ENCODE assay signal across 1 cellular context in genomic region chr11:116829525-116830183, GRCh38.
TF ChIP-seq lines count a peak whose summit lies in the region.

Gene APOC3, plus strand, starts transcription at chr11:116829907. Its CDS starts 676 bp downstream, at chr11:116830583.

TF ChIP-seq in HepG2, 621 proteins besides CTCF, POLR2A, EP300 and RAD21 (continued from another document and continues in another):
- peak; percentile 97 for TF ChIP-seq HNF4A (CRISPR knock-in tag; IDR thresholded peaks at IDR 0.05)
- TF ChIP-seq ZEB1 (IDR thresholded peaks at IDR 0.05; ENCODE audit: insufficient replicate concordance, low read depth): no peak
- TF ChIP-seq, protein P1, sequence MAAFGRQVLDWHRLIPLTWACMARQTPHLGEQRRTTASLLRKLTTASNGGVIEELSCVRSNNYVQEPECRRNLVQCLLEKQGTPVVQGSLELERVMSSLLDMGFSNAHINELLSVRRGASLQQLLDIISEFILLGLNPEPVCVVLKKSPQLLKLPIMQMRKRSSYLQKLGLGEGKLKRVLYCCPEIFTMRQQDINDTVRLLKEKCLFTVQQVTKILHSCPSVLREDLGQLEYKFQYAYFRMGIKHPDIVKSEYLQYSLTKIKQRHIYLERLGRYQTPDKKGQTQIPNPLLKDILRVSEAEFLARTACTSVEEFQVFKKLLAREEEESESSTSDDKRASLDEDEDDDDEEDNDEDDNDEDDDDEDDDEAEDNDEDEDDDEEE (CRISPR knock-in tag; IDR thresholded peaks at IDR 0.05): 0 out of 2 replicates have a peak, but pooled peaks have one; percentile 17
- TF ChIP-seq SP4 (CRISPR knock-in tag; IDR thresholded peaks at IDR 0.05): peak; percentile 69
- TF ChIP-seq SP2 (CRISPR knock-in tag; IDR thresholded peaks at IDR 0.05): no peak
- TF ChIP-seq, protein P2, sequence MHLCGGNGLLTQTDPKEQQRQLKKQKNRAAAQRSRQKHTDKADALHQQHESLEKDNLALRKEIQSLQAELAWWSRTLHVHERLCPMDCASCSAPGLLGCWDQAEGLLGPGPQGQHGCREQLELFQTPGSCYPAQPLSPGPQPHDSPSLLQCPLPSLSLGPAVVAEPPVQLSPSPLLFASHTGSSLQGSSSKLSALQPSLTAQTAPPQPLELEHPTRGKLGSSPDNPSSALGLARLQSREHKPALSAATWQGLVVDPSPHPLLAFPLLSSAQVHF (CRISPR knock-in tag; IDR thresholded peaks at IDR 0.05): no peak
- TF ChIP-seq NFIC (IDR thresholded peaks at IDR 0.05; ENCODE audit: low read length): no peak
- peak; percentile 89 for TF ChIP-seq PHF21A (CRISPR knock-in tag; IDR thresholded peaks at IDR 0.05)
- TF ChIP-seq ZBTB20 (CRISPR knock-in tag; IDR thresholded peaks at IDR 0.05; ENCODE audit: borderline replicate concordance, low read depth): peak; percentile 73; the same call in 1 of the 2 replicates
- no peak for TF ChIP-seq SRF (IDR thresholded peaks at IDR 0.05; ENCODE audit: low read depth, low read length)
- TF ChIP-seq, protein P3, sequence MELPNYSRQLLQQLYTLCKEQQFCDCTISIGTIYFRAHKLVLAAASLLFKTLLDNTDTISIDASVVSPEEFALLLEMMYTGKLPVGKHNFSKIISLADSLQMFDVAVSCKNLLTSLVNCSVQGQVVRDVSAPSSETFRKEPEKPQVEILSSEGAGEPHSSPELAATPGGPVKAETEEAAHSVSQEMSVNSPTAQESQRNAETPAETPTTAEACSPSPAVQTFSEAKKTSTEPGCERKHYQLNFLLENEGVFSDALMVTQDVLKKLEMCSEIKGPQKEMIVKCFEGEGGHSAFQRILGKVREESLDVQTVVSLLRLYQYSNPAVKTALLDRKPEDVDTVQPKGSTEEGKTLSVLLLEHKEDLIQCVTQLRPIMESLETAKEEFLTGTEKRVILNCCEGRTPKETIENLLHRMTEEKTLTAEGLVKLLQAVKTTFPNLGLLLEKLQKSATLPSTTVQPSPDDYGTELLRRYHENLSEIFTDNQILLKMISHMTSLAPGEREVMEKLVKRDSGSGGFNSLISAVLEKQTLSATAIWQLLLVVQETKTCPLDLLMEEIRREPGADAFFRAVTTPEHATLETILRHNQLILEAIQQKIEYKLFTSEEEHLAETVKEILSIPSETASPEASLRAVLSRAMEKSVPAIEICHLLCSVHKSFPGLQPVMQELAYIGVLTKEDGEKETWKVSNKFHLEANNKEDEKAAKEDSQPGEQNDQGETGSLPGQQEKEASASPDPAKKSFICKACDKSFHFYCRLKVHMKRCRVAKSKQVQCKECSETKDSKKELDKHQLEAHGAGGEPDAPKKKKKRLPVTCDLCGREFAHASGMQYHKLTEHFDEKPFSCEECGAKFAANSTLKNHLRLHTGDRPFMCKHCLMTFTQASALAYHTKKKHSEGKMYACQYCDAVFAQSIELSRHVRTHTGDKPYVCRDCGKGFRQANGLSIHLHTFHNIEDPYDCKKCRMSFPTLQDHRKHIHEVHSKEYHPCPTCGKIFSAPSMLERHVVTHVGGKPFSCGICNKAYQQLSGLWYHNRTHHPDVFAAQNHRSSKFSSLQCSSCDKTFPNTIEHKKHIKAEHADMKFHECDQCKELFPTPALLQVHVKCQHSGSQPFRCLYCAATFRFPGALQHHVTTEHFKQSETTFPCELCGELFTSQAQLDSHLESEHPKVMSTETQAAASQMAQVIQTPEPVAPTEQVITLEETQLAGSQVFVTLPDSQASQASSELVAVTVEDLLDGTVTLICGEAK (IDR thresholded peaks at IDR 0.05): no peak
- TF ChIP-seq, protein P3 (CRISPR knock-in tag; IDR thresholded peaks at IDR 0.05): no peak; the same call in none of the 2 replicates
- no peak; the same call in 1 of the 2 replicates for TF ChIP-seq ZNF12 (CRISPR knock-in tag; IDR thresholded peaks at IDR 0.05)
- TF ChIP-seq ZNF709 (CRISPR knock-in tag; IDR thresholded peaks at IDR 0.05): peak; percentile 17; the same call in 1 of the 2 replicates
- TF ChIP-seq ZC3H4 (CRISPR knock-in tag; IDR thresholded peaks at IDR 0.05; ENCODE audit: borderline replicate concordance): peak; percentile 94
- peak; percentile 81 for TF ChIP-seq ZNF317 (CRISPR knock-in tag; IDR thresholded peaks at IDR 0.05)
- TF ChIP-seq ZNF768 (CRISPR knock-in tag; IDR thresholded peaks at IDR 0.05): no peak
- peak; percentile 59 for TF ChIP-seq ASH2L (IDR thresholded peaks at IDR 0.05; ENCODE audit: insufficient read length, low read depth, low read length)
- peak; percentile 64; the same call in 1 of the 2 replicates for TF ChIP-seq THRA (CRISPR knock-in tag; IDR thresholded peaks at IDR 0.05; ENCODE audit: borderline replicate concordance)
- 0 out of 2 replicates have a peak, but pooled peaks have one; percentile 16 for TF ChIP-seq ZNF652 (CRISPR knock-in tag; IDR thresholded peaks at IDR 0.05; ENCODE audit: borderline replicate concordance, low read depth)
- TF ChIP-seq, protein P4, sequence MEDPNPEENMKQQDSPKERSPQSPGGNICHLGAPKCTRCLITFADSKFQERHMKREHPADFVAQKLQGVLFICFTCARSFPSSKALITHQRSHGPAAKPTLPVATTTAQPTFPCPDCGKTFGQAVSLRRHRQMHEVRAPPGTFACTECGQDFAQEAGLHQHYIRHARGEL (CRISPR knock-in tag; IDR thresholded peaks at IDR 0.05): 0 out of 2 replicates have a peak, but pooled peaks have one; percentile 63
- TF ChIP-seq GATA4 (IDR thresholded peaks at IDR 0.05; ENCODE audit: borderline replicate concordance, low read depth): peak; percentile 78; the same call in 1 of the 2 replicates
- TF ChIP-seq MEIS1 (CRISPR knock-in tag; IDR thresholded peaks at IDR 0.05; ENCODE audit: borderline replicate concordance): peak; percentile 22; the same call in 1 of the 2 replicates
- TF ChIP-seq, protein P5, sequence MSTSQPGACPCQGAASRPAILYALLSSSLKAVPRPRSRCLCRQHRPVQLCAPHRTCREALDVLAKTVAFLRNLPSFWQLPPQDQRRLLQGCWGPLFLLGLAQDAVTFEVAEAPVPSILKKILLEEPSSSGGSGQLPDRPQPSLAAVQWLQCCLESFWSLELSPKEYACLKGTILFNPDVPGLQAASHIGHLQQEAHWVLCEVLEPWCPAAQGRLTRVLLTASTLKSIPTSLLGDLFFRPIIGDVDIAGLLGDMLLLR (CRISPR knock-in tag; IDR thresholded peaks at IDR 0.05): peak; percentile 58; the same call in 1 of the 2 replicates
- no peak for TF ChIP-seq CENPBD1 (CRISPR knock-in tag; IDR thresholded peaks at IDR 0.05; ENCODE audit: borderline replicate concordance, low read depth)
- peak; percentile 62; the same call in 1 of the 2 replicates for TF ChIP-seq SPEN (CRISPR knock-in tag; IDR thresholded peaks at IDR 0.05; ENCODE audit: low read depth)
- no peak for TF ChIP-seq ZC3H13 (CRISPR knock-in tag; IDR thresholded peaks at IDR 0.05)
- peak; percentile 40; the same call in 1 of the 2 replicates for TF ChIP-seq HMG20B (CRISPR knock-in tag; conservative IDR thresholded peaks at IDR 0.05)
- TF ChIP-seq KMT2B (CRISPR knock-in tag; IDR thresholded peaks at IDR 0.05): peak; percentile 40; the same call in 1 of the 2 replicates
- TF ChIP-seq TCF7L2 (IDR thresholded peaks at IDR 0.05; ENCODE audit: low read depth, low read length): no peak
- no peak for TF ChIP-seq HBP1 (CRISPR knock-in tag; IDR thresholded peaks at IDR 0.05; ENCODE audit: low read depth)
- no peak for TF ChIP-seq ZNF766 (CRISPR knock-in tag; IDR thresholded peaks at IDR 0.05; ENCODE audit: borderline replicate concordance)
- peak; percentile 68; the same call in 1 of the 2 replicates for TF ChIP-seq HES4 (CRISPR knock-in tag; IDR thresholded peaks at IDR 0.05; ENCODE audit: borderline replicate concordance)
- TF ChIP-seq TFE3 (CRISPR knock-in tag; IDR thresholded peaks at IDR 0.05): 0 out of 2 replicates have a peak, but pooled peaks have one; percentile 15
- no peak for TF ChIP-seq AHR (CRISPR knock-in tag; IDR thresholded peaks at IDR 0.05)
- TF ChIP-seq ZNF512 (CRISPR knock-in tag; IDR thresholded peaks at IDR 0.05): peak; percentile 33; the same call in 1 of the 2 replicates
- peak; percentile 35 for TF ChIP-seq HNRNPH1 (optimal IDR thresholded peaks at IDR 0.05; ENCODE audit: low read depth, low read length)
- TF ChIP-seq MED8 (CRISPR knock-in tag; IDR thresholded peaks at IDR 0.05; ENCODE audit: insufficient replicate concordance): peak; percentile 90
- peak; percentile 58; the same call in 1 of the 2 replicates for TF ChIP-seq SRY (CRISPR knock-in tag; IDR thresholded peaks at IDR 0.05)
- TF ChIP-seq, protein P6, sequence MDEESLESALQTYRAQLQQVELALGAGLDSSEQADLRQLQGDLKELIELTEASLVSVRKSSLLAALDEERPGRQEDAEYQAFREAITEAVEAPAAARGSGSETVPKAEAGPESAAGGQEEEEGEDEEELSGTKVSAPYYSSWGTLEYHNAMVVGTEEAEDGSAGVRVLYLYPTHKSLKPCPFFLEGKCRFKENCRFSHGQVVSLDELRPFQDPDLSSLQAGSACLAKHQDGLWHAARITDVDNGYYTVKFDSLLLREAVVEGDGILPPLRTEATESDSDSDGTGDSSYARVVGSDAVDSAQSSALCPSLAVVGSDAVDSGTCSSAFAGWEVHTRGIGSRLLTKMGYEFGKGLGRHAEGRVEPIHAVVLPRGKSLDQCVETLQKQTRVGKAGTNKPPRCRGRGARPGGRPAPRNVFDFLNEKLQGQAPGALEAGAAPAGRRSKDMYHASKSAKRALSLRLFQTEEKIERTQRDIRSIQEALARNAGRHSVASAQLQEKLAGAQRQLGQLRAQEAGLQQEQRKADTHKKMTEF (CRISPR knock-in tag; IDR thresholded peaks at IDR 0.05): peak; percentile 20; the same call in 1 of the 2 replicates
